ENCODE assay signal across 8 cellular contexts in the genomic region with DNA sequence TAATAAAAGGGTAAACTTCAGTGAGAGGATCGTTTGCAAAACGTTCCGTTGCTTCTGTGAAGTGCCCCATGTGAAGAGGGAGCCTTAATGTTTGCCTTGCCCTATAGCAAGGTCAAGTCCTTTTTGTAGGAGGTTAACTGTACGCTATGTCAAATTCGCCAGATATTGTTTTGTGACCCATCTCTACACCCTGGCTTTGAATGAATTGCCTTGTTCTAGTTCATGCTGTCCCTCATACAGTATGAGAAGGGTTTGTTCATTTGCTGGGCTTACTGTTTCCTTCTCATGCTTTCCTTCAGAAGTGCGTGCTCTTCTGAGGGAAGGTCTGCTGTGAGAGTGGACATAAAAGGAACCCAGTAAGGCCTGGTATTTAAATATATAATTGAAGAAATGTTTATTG. TPM values are rescaled to one million over a fixed set of nuclear protein-coding genes. Genes with fewer than 3 reads are reported as not detected.
DNase-seq lines count a peak whose midpoint lies in the region; ATAC-seq, FAIRE-seq and TF ChIP-seq lines count a peak whose summit lies in the region.

No MANE protein-coding gene starts in this region.

- no peak for ATAC-seq in stimulated activated naive CD8-positive, alpha-beta T cell treated with anti-CD3 and anti-CD28 coated beads, Interleukin-15, Interleukin-2, amounts not matched to agents 100 U/mL and 50 U/mL, for 24 hours
- ATAC-seq in K562 (no peak), HG03354 (IDR thresholded peaks at IDR 0.05; ENCODE audit: poor library complexity, severe bottlenecking, unreplicated experiment) (no peak), GM21528 (IDR thresholded peaks at IDR 0.05; ENCODE audit: low FRiP score, unreplicated experiment) (no peak)

- peaks cover 6% of the 10 kb centered on the region for H3K79me1 ChIP-seq in mesenchymal stem cell (replicated peaks; ENCODE audit: low read length, poor library complexity, severe bottlenecking)

- H4K91ac ChIP-seq in mesenchymal stem cell (ENCODE audit: low read length) = no peak overlapping the region

- H3K9me3 Mint-ChIP-seq in stimulated activated naive CD8-positive, alpha-beta T cell treated with anti-CD3 and anti-CD28 coated beads, Interleukin-15, Interleukin-2, amounts not matched to agents 100 ng/mL and 50 ng/mL, for 24 hours = no peaks in the 10 kb centered on the region

- no peak for TF ChIP-seq RAD21 in K562 (CRISPR knock-in tag; conservative IDR thresholded peaks at IDR 0.05 in 1 of 2, IDR thresholded peaks at IDR 0.05 in 1 of 2)

- DNase-seq in stimulated activated naive CD8-positive, alpha-beta T cell treated with anti-CD3 and anti-CD28 coated beads, Interleukin-15, Interleukin-2, amounts not matched to agents 100 U/mL and 50 U/mL, for 24 hours = no peak
- DNase-seq in K562 (ENCODE audit: extremely low read depth in 1 of 4, low spot score in 3 of 4) = peak in 1 of 4 experiments; percentile 25
- DNase-seq in mesenchymal stem cell = no peak
- DNase-seq in vagina (ENCODE audit: extremely low spot score in 2 of 2) = no peak
- no peak for DNase-seq in superior temporal gyrus (ENCODE audit: extremely low spot score)

- H2BK5ac ChIP-seq in mesenchymal stem cell (ENCODE audit: low read depth, low read length, poor library complexity, severe bottlenecking) = no peak overlapping the region

- TF ChIP-seq POLR2A in K562 (conservative IDR thresholded peaks at IDR 0.05) = no peak
- TF ChIP-seq POLR2A in vagina (IDR thresholded peaks at IDR 0.05) = no peak

- intact Hi-C loops in K562 (cut with micrococcal nuclease) (loop anchor here (2.0 to 10.0 kb wide), 4 partner anchors 51 to 221 kb away; a partner anchor contains a TSS), vagina (cut with DNase I) (no loop called here)

- TF ChIP-seq CTCF in K562 (IDR thresholded peaks at IDR 0.05 in 2 of 3, conservative IDR thresholded peaks at IDR 0.05 in 1 of 3; ENCODE audit: insufficient read depth in 2 of 3, low read depth in 1 of 3, low read length in 3 of 3) = no peak
- TF ChIP-seq CTCF in vagina (IDR thresholded peaks at IDR 0.05) = no peak

- H2BK12ac ChIP-seq in mesenchymal stem cell (ENCODE audit: low read length in 2 of 2) = no peak overlapping the region

- peak overlapping the region in 1 of 2 experiments; percentile 87 for H3K23ac ChIP-seq in mesenchymal stem cell (ENCODE audit: low read length in 2 of 2)

- H3K4me2 ChIP-seq in K562 (ENCODE audit: insufficient read depth, low read length) (peak overlapping the region; percentile 76), mesenchymal stem cell (ENCODE audit: low read length, poor library complexity, severe bottlenecking) (peak overlapping the region; percentile 94)

- H3K4ac ChIP-seq in mesenchymal stem cell (ENCODE audit: low read depth in 1 of 2, low read length in 2 of 2) = no peak overlapping the region

- H2BK15ac ChIP-seq in mesenchymal stem cell (ENCODE audit: low read depth, poor library complexity, severe bottlenecking) = no peak overlapping the region

- BruUV-seq in K562 (replicated peaks; lab: Mats Ljungman, UMichigan) = no TSS peak

- no peak overlapping the region for H3K14ac ChIP-seq in mesenchymal stem cell (ENCODE audit: low read length in 2 of 2)

- H3K27ac ChIP-seq in K562 (ENCODE audit: extremely low read depth, low read depth, low read length) (peak overlapping the region; percentile 17; the same call in 2 of the 3 replicates), mesenchymal stem cell (ENCODE audit: low read length, poor library complexity, severe bottlenecking) (no peak overlapping the region), vagina (no peak overlapping the region)

- H2AFZ ChIP-seq in K562 (ENCODE audit: low read depth, low read length) (peak overlapping the region; percentile 41), mesenchymal stem cell (ENCODE audit: low read depth, low read length) (no peak overlapping the region)

- no peak overlapping the region for H2BK120ac ChIP-seq in mesenchymal stem cell (ENCODE audit: low read depth, low read length)

- H3K79me2 ChIP-seq in K562 (ENCODE audit: control insufficient read depth, insufficient read depth, low read length) = peaks cover 43% of the 10 kb centered on the region

- H2AK5ac ChIP-seq in mesenchymal stem cell (ENCODE audit: low read length, severe bottlenecking) = no peak overlapping the region

- in situ Hi-C loops in K562 (cut with MboI) = no loop called here

- peak; percentile 80 for FAIRE-seq in K562 (lab: Jason Lieb, UNC)

- no peaks in the 10 kb centered on the region for H3K27me3 Mint-ChIP-seq in stimulated activated naive CD8-positive, alpha-beta T cell treated with anti-CD3 and anti-CD28 coated beads, Interleukin-15, Interleukin-2, amounts not matched to agents 100 ng/mL and 50 ng/mL, for 24 hours

- no peaks in the 10 kb centered on the region for H4K20me1 ChIP-seq in K562 (replicated peaks; ENCODE audit: control insufficient read depth, insufficient read depth, low read length)

- H3K4me3 ChIP-seq in K562 = peak overlapping the region; percentile 71; the same call in 1 of the 2 replicates
- H3K4me3 ChIP-seq in mesenchymal stem cell (ENCODE audit: insufficient read depth in 1 of 2, low read depth in 1 of 2, low read length in 2 of 2) = peak overlapping the region in 1 of 2 experiments; percentile 83
- peak overlapping the region; percentile 60 to 65 for H3K4me3 ChIP-seq in vagina

- H3K4me1 ChIP-seq in K562 (replicated peaks in 1 of 2; ENCODE audit: control insufficient read depth in 2 of 2, insufficient read depth in 2 of 2, low read length in 2 of 2) (peaks cover 10 to 22% of the 10 kb centered on the region in 2 experiments; a peak in 4 of 5 replicates), mesenchymal stem cell (ENCODE audit: control insufficient read depth, insufficient read depth, low read depth, low read length) (peaks cover 2% of the 10 kb centered on the region), vagina (peaks cover 54% of the 10 kb centered on the region)

- no peak overlapping the region for H4K8ac ChIP-seq in mesenchymal stem cell (ENCODE audit: low read length)

- H3K36me3 Mint-ChIP-seq in stimulated activated naive CD8-positive, alpha-beta T cell treated with anti-CD3 and anti-CD28 coated beads, Interleukin-15, Interleukin-2, amounts not matched to agents 100 ng/mL and 50 ng/mL, for 24 hours (ENCODE audit: low read depth) = no peaks in the 10 kb centered on the region

- 12% methylated on average over 6 of the region's 6 CpGs for WGBS in K562 (ENCODE audit: insufficient coverage, low coverage, missing lambda C conversion rate)
- 43% methylated on average over 6 of the region's 6 CpGs for WGBS in mesenchymal stem cell

- H3K27me3 ChIP-seq in K562 (ENCODE audit: control insufficient read depth in 2 of 2, insufficient read depth in 2 of 2, low read length in 2 of 2) = no peaks in the 10 kb centered on the region
- H3K27me3 ChIP-seq in mesenchymal stem cell (ENCODE audit: control insufficient read depth in 1 of 2, insufficient read depth in 1 of 2, low read length in 2 of 2) = no peaks in the 10 kb centered on the region
- no peaks in the 10 kb centered on the region for H3K27me3 ChIP-seq in vagina

- CTCF ChIA-PET in K562 (lab: Yijun Ruan, JAX; ENCODE audit: low intra/inter-chr PET ratio) = no interaction called here

- H3K9me1 ChIP-seq in K562 (ENCODE audit: control insufficient read depth, insufficient read depth, low read length) = peaks cover 3% of the 10 kb centered on the region

- peak overlapping the region; percentile 91 for H3K27ac Mint-ChIP-seq in stimulated activated naive CD8-positive, alpha-beta T cell treated with anti-CD3 and anti-CD28 coated beads, Interleukin-15, Interleukin-2, amounts not matched to agents 100 ng/mL and 50 ng/mL, for 24 hours

- H3K4me1 Mint-ChIP-seq in stimulated activated naive CD8-positive, alpha-beta T cell treated with anti-CD3 and anti-CD28 coated beads, Interleukin-15, Interleukin-2, amounts not matched to agents 100 ng/mL and 50 ng/mL, for 24 hours (ENCODE audit: low read depth) = peaks cover 46% of the 10 kb centered on the region

- H3K9me3 ChIP-seq in K562 (replicated peaks; ENCODE audit: control insufficient read depth, insufficient read depth, low read depth, low read length) (no peaks in the 10 kb centered on the region), mesenchymal stem cell (ENCODE audit: control insufficient read depth, low read length) (no peaks in the 10 kb centered on the region), vagina (no peaks in the 10 kb centered on the region)

- H3K9ac ChIP-seq in K562 (ENCODE audit: insufficient read depth in 1 of 2, low read depth in 2 of 2, low read length in 2 of 2) (peak overlapping the region in 1 of 2 experiments; percentile 54; a peak in 3 of 4 replicates), mesenchymal stem cell (ENCODE audit: low read length) (peak overlapping the region; percentile 90)

- POLR2A ChIA-PET in K562 (lab: Yijun Ruan, JAX) = interaction anchor here (0.6 to 2.4 kb wide), 2 partner anchors 12 to 146 kb away, joined by 3 to 10 read pairs; no protein-coding TSS in a partner anchor

- no peak overlapping the region for H3K18ac ChIP-seq in mesenchymal stem cell (ENCODE audit: low read depth in 1 of 2, low read length in 2 of 2)

- TF ChIP-seq EP300 in K562 (IDR thresholded peaks at IDR 0.05; ENCODE audit: low read length) = no peak

- no peaks in the 10 kb centered on the region; the same call in 2 of the 3 replicates for H3K36me3 ChIP-seq in K562 (ENCODE audit: control insufficient read depth, insufficient read depth, low read length)
- peaks cover 0 to 2% of the 10 kb centered on the region in 2 experiments for H3K36me3 ChIP-seq in mesenchymal stem cell (ENCODE audit: control insufficient read depth in 1 of 2, insufficient read depth in 2 of 2, low read depth in 1 of 2, low read length in 2 of 2)
- H3K36me3 ChIP-seq in vagina = no peaks in the 10 kb centered on the region

- H3K4me3 Mint-ChIP-seq in stimulated activated naive CD8-positive, alpha-beta T cell treated with anti-CD3 and anti-CD28 coated beads, Interleukin-15, Interleukin-2, amounts not matched to agents 100 ng/mL and 50 ng/mL, for 24 hours = peak overlapping the region; percentile 98

RNA-seq across cellular contexts. Expression of a gene that starts 1.6 kb away (rescaled TPM):
- 42.0 and 66.8 TPM in 2 replicates for total RNA-seq in K562 (2011; cell fraction: chromatin; rRNA removed; ENCODE audit: low replicate concordance)
- 33.2 and 37.2 TPM in 2 replicates for total RNA-seq in K562 (2011; cell fraction: nucleolus; rRNA removed)
- total RNA-seq in K562 (2011; cell fraction: nucleoplasm; rRNA removed) = 33.3 and 38.9 TPM in 2 replicates
- 11.7 and 14.6 TPM in 2 replicates for total RNA-seq in K562 (2014; rRNA removed)
- 9.0 and 9.4 TPM in 2 replicates for total RNA-seq in K562 (2014; rRNA removed; fragmentation: Illumina TruSeq; extraction: Trizol)
- total RNA-seq in K562 (2015; rRNA removed; fragmentation: Illumina TruSeq; extraction: Trizol) = 12.7 and 12.8 TPM in 2 replicates
- total RNA-seq in K562 (2021) = 15.0 and 16.5 TPM in 2 replicates
- polyA plus RNA-seq in K562 (2011; rRNA removed) = 13.4 and 14.4 TPM in 2 replicates
- polyA plus RNA-seq in K562 (2011; cell fraction: cytosol; rRNA removed) = 10.7 and 12.3 TPM in 2 replicates
- 35.2 and 39.7 TPM in 2 replicates for polyA plus RNA-seq in K562 (2011; cell fraction: nucleus; rRNA removed)
- 11.4 and 12.2 TPM in 2 replicates for polyA plus RNA-seq in K562 (2012)
- polyA plus RNA-seq in K562 (2014; fragmentation: Illumina TruSeq; extraction: Trizol) = 12.1 and 12.9 TPM in 2 replicates
- polyA plus RNA-seq in K562 (2014; fragmentation: Nextera tagmentation; extraction: Ambion mirVana) = 1 to 10 TPM in 1 of 2 experiments, under 1 TPM in 1; 0.69 to 1.7 TPM
- polyA plus RNA-seq in K562 (2014; rRNA removed) = 11.1 and 12.3 TPM in 2 replicates
- polyA minus RNA-seq in K562 (2011; rRNA and poly(A)+ RNA removed) = 14.7 and 15.8 TPM in 2 replicates
- 11.4 and 12.7 TPM in 2 replicates for polyA minus RNA-seq in K562 (2011; cell fraction: cytosol; rRNA and poly(A)+ RNA removed)
- polyA minus RNA-seq in K562 (2011; cell fraction: nucleus; rRNA and poly(A)+ RNA removed) = 19.0 and 22.8 TPM in 2 replicates
- 16.9 TPM for polyA plus RNA-seq in mesenchymal stem cell (2013, experiment 1 of 2)
- 17.1 TPM for polyA plus RNA-seq in mesenchymal stem cell (2013, experiment 2 of 2)
- 35.4 TPM for total RNA-seq in vagina

RNA-seq across cellular contexts. Expression of a gene that starts 23.1 kb away (rescaled TPM):
- total RNA-seq in K562 (2011; cell fraction: chromatin; rRNA removed; ENCODE audit: low replicate concordance) = 12.0 and 16.8 TPM in 2 replicates
- 12.2 TPM in 2 replicates for total RNA-seq in K562 (2011; cell fraction: nucleolus; rRNA removed)
- 11.5 and 13.8 TPM in 2 replicates for total RNA-seq in K562 (2011; cell fraction: nucleoplasm; rRNA removed)
- total RNA-seq in K562 (2014; rRNA removed) (18.7 and 23.9 TPM in 2 replicates), K562 (2014; rRNA removed; fragmentation: Illumina TruSeq; extraction: Trizol) (24.7 and 25.2 TPM in 2 replicates), K562 (2015; rRNA removed; fragmentation: Illumina TruSeq; extraction: Trizol) (29.6 and 30.9 TPM in 2 replicates), K562 (2021) (40.8 and 42.1 TPM in 2 replicates), vagina (20.9 TPM)
- polyA plus RNA-seq in K562 (2011; rRNA removed) (26.9 and 33.2 TPM in 2 replicates), K562 (2014; fragmentation: Illumina TruSeq; extraction: Trizol) (31.9 and 40.3 TPM in 2 replicates), K562 (2014; fragmentation: Nextera tagmentation; extraction: Ambion mirVana) (10 to 100 TPM; 10.3 to 10.4 TPM), K562 (2014; rRNA removed) (41.6 and 42.3 TPM in 2 replicates)
- 24.0 and 38.5 TPM in 2 replicates for polyA plus RNA-seq in K562 (2011; cell fraction: cytosol; rRNA removed)
- 15.0 and 17.0 TPM in 2 replicates for polyA plus RNA-seq in K562 (2011; cell fraction: nucleus; rRNA removed)
- polyA plus RNA-seq in K562 (2012) = 25.8 and 34.2 TPM in 2 replicates
- 22.3 and 29.2 TPM in 2 replicates for polyA minus RNA-seq in K562 (2011; rRNA and poly(A)+ RNA removed)
- 9.6 and 15.9 TPM in 2 replicates for polyA minus RNA-seq in K562 (2011; cell fraction: cytosol; rRNA and poly(A)+ RNA removed)
- polyA minus RNA-seq in K562 (2011; cell fraction: nucleus; rRNA and poly(A)+ RNA removed) = 5.1 and 5.7 TPM in 2 replicates
- polyA plus RNA-seq in mesenchymal stem cell (2013, experiment 1 of 2) = 15.9 TPM
- 15.5 TPM for polyA plus RNA-seq in mesenchymal stem cell (2013, experiment 2 of 2)
